1 cellular context compared by ENCODE assay signal in genomic region chr1:209335090-209335692, GRCh38.
TF ChIP-seq lines count a peak whose summit lies in the region.

No MANE protein-coding gene starts in this region.

TF ChIP-seq in K562, 482 proteins besides CTCF, POLR2A, EP300 and RAD21 (continued from another document):
- TF ChIP-seq YY1 (IDR thresholded peaks at IDR 0.05; ENCODE audit: borderline replicate concordance in 1 of 3, control insufficient read depth in 1 of 3, extremely low read depth in 1 of 3, insufficient read depth in 3 of 3, insufficient read length in 1 of 3, insufficient replicate concordance in 2 of 3, low read depth in 1 of 3, low read length in 2 of 3): no peak
TF ChIP-seq in K562: peak in this region for 0.
